21 cellular contexts compared by ENCODE assay signal in the genomic region with DNA sequence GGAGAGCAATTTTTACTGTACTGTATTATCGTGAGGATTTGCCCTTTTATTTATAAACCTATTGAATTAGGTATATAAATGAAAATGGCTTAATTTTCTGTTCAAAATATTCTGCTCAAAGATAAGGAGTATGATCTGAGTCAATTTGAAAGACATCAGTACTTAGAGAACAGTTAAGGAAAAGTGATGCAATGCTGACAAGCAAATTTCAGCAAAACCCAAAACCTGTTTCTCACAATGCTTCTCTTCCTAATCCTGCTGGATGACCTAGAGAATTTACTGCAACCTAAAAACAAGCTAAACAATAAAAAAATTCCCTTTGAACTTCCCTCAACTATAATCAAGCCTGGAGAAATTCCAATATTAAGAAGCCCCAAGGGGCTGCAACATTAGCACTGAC.
A peak's percentile ranks its signal among the peaks of the same experiment; 100 is the strongest.
DNase-seq lines count a peak whose midpoint lies in the region; ATAC-seq and TF ChIP-seq lines count a peak whose summit lies in the region.
"Had no signal": no experiment of that assay in that cellular context is flagged by ENCODE, and none has a peak within 500 bp of the region (broad histone marks: within the 10 kb centered on the region; RNA-seq: fewer than 3 reads in every experiment).

No MANE protein-coding gene starts in this region.

- peaks cover 7% of the 10 kb centered on the region; the same call in 1 of the 2 replicates for H3K79me2 ChIP-seq in OCI-LY3 (ENCODE audit: low read length)

- H3K27me3 ChIP-seq in OCI-LY3 (ENCODE audit: low read depth, low read length), result no peaks in the 10 kb centered on the region
- H3K27me3 ChIP-seq: BLaER1, esophagus muscularis mucosa, transverse colon had no signal

- 0 out of 2 replicates have a peak overlapping the region, but pooled peaks have one; percentile 21 for H3K4me2 ChIP-seq in OCI-LY3 (ENCODE audit: low read length)
- H3K4me2 ChIP-seq: BLaER1 had no signal

- peak overlapping the region; percentile 80 for H3K27ac Mint-ChIP-seq in activated CD4-positive, alpha-beta T cell treated with anti-CD3 and anti-CD28 coated beads for 36 hours
- no peak overlapping the region for H3K27ac Mint-ChIP-seq in activated CD4-positive, alpha-beta T cell treated with anti-CD3 and anti-CD28 coated beads, Interleukin-2, amount 10 ng/mL, durations not matched to agents 7 days and 5 days
- H3K27ac Mint-ChIP-seq in endothelial cell (ENCODE audit: unreplicated experiment) (peak overlapping the region; percentile 41), osteocyte (ENCODE audit: unreplicated experiment) (peak overlapping the region; percentile 19)
- H3K27ac Mint-ChIP-seq: T-helper 1 cell treated with Interleukin-12 subunit alpha and Interleukin-12 subunit beta and Interleukin-4 antibody, amounts not matched to agents 30 μg/mL and 1 μg/mL, for 36 hours had no signal

- intact Hi-C loops in activated CD4-positive, alpha-beta T cell treated with anti-CD3 and anti-CD28 coated beads for 36 hours (cut with DNase I, micrococcal nuclease), result no loop called here

- H3K9me3 Mint-ChIP-seq in activated CD4-positive, alpha-beta T cell treated with anti-CD3 and anti-CD28 coated beads for 36 hours (ENCODE audit: low read depth), result peaks cover 2% of the 10 kb centered on the region
- H3K9me3 Mint-ChIP-seq in activated CD4-positive, alpha-beta T cell treated with anti-CD3 and anti-CD28 coated beads, Interleukin-2, amount 10 ng/mL, durations not matched to agents 7 days and 5 days, result no peaks in the 10 kb centered on the region
- H3K9me3 Mint-ChIP-seq in endothelial cell (ENCODE audit: unreplicated experiment), result no peaks in the 10 kb centered on the region
- no peaks in the 10 kb centered on the region for H3K9me3 Mint-ChIP-seq in osteocyte (ENCODE audit: unreplicated experiment)

- H4K20me1 ChIP-seq in OCI-LY3 (ENCODE audit: insufficient read depth, low read length), result 0 out of 2 replicates have a peak, but pooled peaks cover 3% of the 10 kb centered on the region

- POLR2A ChIA-PET in activated CD4-positive, alpha-beta T cell treated with anti-CD3 and anti-CD28 coated beads for 36 hours (lab: Charles Lee), result no interaction called here
- POLR2A ChIA-PET in activated CD4-positive, alpha-beta T cell treated with anti-CD3 and anti-CD28 coated beads, Interleukin-2, amount 10 ng/mL, durations not matched to agents 7 days and 5 days (lab: Charles Lee), result no interaction called here

- CTCF ChIA-PET in activated CD4-positive, alpha-beta T cell treated with anti-CD3 and anti-CD28 coated beads for 36 hours (lab: Charles Lee), result no interaction called here
- CTCF ChIA-PET in activated CD4-positive, alpha-beta T cell treated with anti-CD3 and anti-CD28 coated beads, Interleukin-2, amount 10 ng/mL, durations not matched to agents 7 days and 5 days (lab: Charles Lee), result interaction anchor here (1.3 kb wide), 1 partner anchor 15 kb away, joined by 3 read pairs; no protein-coding TSS in a partner anchor

- no peak overlapping the region for H3K27ac ChIP-seq in OCI-LY3 (ENCODE audit: low read length)
- H3K27ac ChIP-seq: BLaER1, esophagus muscularis mucosa, GM23248, transverse colon had no signal

- H3K36me3 ChIP-seq in OCI-LY3 (replicated peaks; ENCODE audit: low read depth, low read length), result peaks cover 6% of the 10 kb centered on the region
- H3K36me3 ChIP-seq: esophagus muscularis mucosa, transverse colon had no signal

- H3K4me1 ChIP-seq in OCI-LY3 (ENCODE audit: low read length), result peaks cover 14% of the 10 kb centered on the region
- H3K4me1 ChIP-seq: BLaER1 had no signal

- no peaks in the 10 kb centered on the region for H3K27me3 Mint-ChIP-seq in activated CD4-positive, alpha-beta T cell treated with anti-CD3 and anti-CD28 coated beads for 36 hours
- no peaks in the 10 kb centered on the region for H3K27me3 Mint-ChIP-seq in activated CD4-positive, alpha-beta T cell treated with anti-CD3 and anti-CD28 coated beads, Interleukin-2, amount 10 ng/mL, durations not matched to agents 7 days and 5 days
- H3K27me3 Mint-ChIP-seq in endothelial cell (ENCODE audit: unreplicated experiment) (no peaks in the 10 kb centered on the region), osteocyte (ENCODE audit: unreplicated experiment) (no peaks in the 10 kb centered on the region)

- H2AFZ ChIP-seq in OCI-LY3 (ENCODE audit: low read depth, low read length), result no peak overlapping the region
- H2AFZ ChIP-seq: GM23248 had no signal

- DNase-seq in activated CD4-positive, alpha-beta T cell treated with anti-CD3 and anti-CD28 coated beads for 36 hours, result no peak
- DNase-seq in activated CD4-positive, alpha-beta T cell treated with anti-CD3 and anti-CD28 coated beads, Interleukin-2, amount 10 ng/mL, durations not matched to agents 7 days and 5 days, result no peak
- DNase-seq in endothelial cell (ENCODE audit: low spot score) (no peak), osteocyte (ENCODE audit: extremely low spot score, unreplicated experiment) (no peak), NCI-H128 (lab: John Stamatoyannopoulos, UW; ENCODE audit: unreplicated experiment) (no peak), DMS114 treated with DMSO at 0.1 percent for 48 hours (lab: John Stamatoyannopoulos, UW; ENCODE audit: unreplicated experiment) (no peak)
- DNase-seq: 8988T; activated CD4-positive, CD25-positive, alpha-beta regulatory T cell; activated effector memory CD4-positive, alpha-beta T cell treated with Interleukin-2 at 50 U/mL for 16 hours; caudate nucleus; GM23248; NCI-H1417; NCI-H524; occipital lobe; stimulated activated naive CD4-positive, alpha-beta T cell; transverse colon had no signal

- no peak for ATAC-seq in activated CD4-positive, alpha-beta T cell treated with anti-CD3 and anti-CD28 coated beads for 36 hours
- no peak for ATAC-seq in HG03354 (IDR thresholded peaks at IDR 0.05; ENCODE audit: poor library complexity, severe bottlenecking, unreplicated experiment)

- TF ChIP-seq CTCF in OCI-LY3 (IDR thresholded peaks at IDR 0.05; ENCODE audit: low read depth, low read length) (no peak), endothelial cell (IDR thresholded peaks at IDR 0.05; ENCODE audit: unreplicated experiment) (no peak), osteocyte (IDR thresholded peaks at IDR 0.05) (no peak)

- no peak overlapping the region for H3K4me3 ChIP-seq in OCI-LY3 (ENCODE audit: low read length)
- H3K4me3 ChIP-seq: BLaER1, esophagus muscularis mucosa, GM23248, transverse colon had no signal

- peaks cover 18% of the 10 kb centered on the region for H3K36me3 Mint-ChIP-seq in activated CD4-positive, alpha-beta T cell treated with anti-CD3 and anti-CD28 coated beads for 36 hours (ENCODE audit: low read depth)
- H3K36me3 Mint-ChIP-seq in activated CD4-positive, alpha-beta T cell treated with anti-CD3 and anti-CD28 coated beads, Interleukin-2, amount 10 ng/mL, durations not matched to agents 7 days and 5 days (ENCODE audit: low read depth), result peaks cover 25% of the 10 kb centered on the region
- H3K36me3 Mint-ChIP-seq in endothelial cell (ENCODE audit: low read depth, unreplicated experiment) (no peaks in the 10 kb centered on the region), osteocyte (ENCODE audit: unreplicated experiment) (peaks cover 3% of the 10 kb centered on the region)

- no peak overlapping the region for H3K4me3 Mint-ChIP-seq in activated CD4-positive, alpha-beta T cell treated with anti-CD3 and anti-CD28 coated beads for 36 hours
- H3K4me3 Mint-ChIP-seq in activated CD4-positive, alpha-beta T cell treated with anti-CD3 and anti-CD28 coated beads, Interleukin-2, amount 10 ng/mL, durations not matched to agents 7 days and 5 days, result no peak overlapping the region
- no peak overlapping the region for H3K4me3 Mint-ChIP-seq in endothelial cell (ENCODE audit: unreplicated experiment)
- H3K4me3 Mint-ChIP-seq in osteocyte (ENCODE audit: unreplicated experiment), result no peak overlapping the region
- H3K4me3 Mint-ChIP-seq: T-helper 1 cell treated with Interleukin-12 subunit alpha and Interleukin-12 subunit beta and Interleukin-4 antibody, amounts not matched to agents 30 μg/mL and 1 μg/mL, for 36 hours had no signal

- peaks cover 36% of the 10 kb centered on the region for H3K4me1 Mint-ChIP-seq in activated CD4-positive, alpha-beta T cell treated with anti-CD3 and anti-CD28 coated beads for 36 hours
- H3K4me1 Mint-ChIP-seq in activated CD4-positive, alpha-beta T cell treated with anti-CD3 and anti-CD28 coated beads, Interleukin-2, amount 10 ng/mL, durations not matched to agents 7 days and 5 days, result peaks cover 29% of the 10 kb centered on the region
- H3K4me1 Mint-ChIP-seq in endothelial cell (ENCODE audit: unreplicated experiment), result peaks cover 16% of the 10 kb centered on the region
- H3K4me1 Mint-ChIP-seq in osteocyte (ENCODE audit: unreplicated experiment), result peaks cover 19% of the 10 kb centered on the region

- H3K9me3 ChIP-seq in OCI-LY3 (ENCODE audit: insufficient read depth, low read length), result no peaks in the 10 kb centered on the region
- H3K9me3 ChIP-seq: esophagus muscularis mucosa had no signal

- no peak overlapping the region for H3K9ac ChIP-seq in OCI-LY3 (ENCODE audit: low read length)
- H3K9ac ChIP-seq: BLaER1, GM23248 had no signal
